1 cellular context compared by ENCODE assay signal in genomic region chr12:30515351-30515750, GRCh38.
TF ChIP-seq lines count a peak whose summit lies in the region.

No MANE protein-coding gene starts in this region.

TF ChIP-seq in K562, 482 proteins besides CTCF, POLR2A, EP300 and RAD21 (continued from another document):
- TF ChIP-seq ZNF592 (IDR thresholded peaks at IDR 0.05) (no peak), ZNF184 (CRISPR knock-in tag; IDR thresholded peaks at IDR 0.05) (no peak), RBBP5 (IDR thresholded peaks at IDR 0.05; ENCODE audit: borderline replicate concordance, insufficient read depth, low read length, poor library complexity, severe bottlenecking) (no peak), POLR2H (tag; IDR thresholded peaks at IDR 0.05; ENCODE audit: low read depth) (no peak), ZNF75A (CRISPR knock-in tag; IDR thresholded peaks at IDR 0.05) (no peak), MAFG (tag; conservative IDR thresholded peaks at IDR 0.05) (no peak)
